ENCODE assay signal across 9 cellular contexts in genomic region chr5:177363565-177363964, GRCh38. TPM values are rescaled to one million over a fixed set of nuclear protein-coding genes. Genes with fewer than 3 reads are reported as not detected.
DNase-seq lines count a peak whose midpoint lies in the region; ATAC-seq and TF ChIP-seq lines count a peak whose summit lies in the region.
"Had no signal": no experiment of that assay in that cellular context is flagged by ENCODE, and none has a peak within 500 bp of the region (broad histone marks: within the 10 kb centered on the region; RNA-seq: fewer than 3 reads in every experiment).

No MANE protein-coding gene starts in this region.

- BruUV-seq in Panc1 (replicated peaks; lab: Mats Ljungman, UMichigan) = no TSS peak

- H3K36me3 ChIP-seq in ES-I3 (ENCODE audit: insufficient read depth, low read length) (no peaks in the 10 kb centered on the region), Panc1 (ENCODE audit: control insufficient read depth, insufficient read depth, low read length) (no peaks in the 10 kb centered on the region), esophagus squamous epithelium (no peaks in the 10 kb centered on the region), rectal smooth muscle tissue (ENCODE audit: control insufficient read depth, insufficient read depth, low read length) (peaks cover 3% of the 10 kb centered on the region)

- DNase-seq in Panc1 (ENCODE audit: low read depth, low spot score) = no peak
- DNase-seq in esophagus squamous epithelium (lab: John Stamatoyannopoulos, UW) = no peak
- DNase-seq in stimulated activated CD4-positive, alpha-beta T cell treated with anti-CD3 and anti-CD28 coated beads, Interleukin-12 subunit alpha, Interleukin-12 subunit beta, amount 100 ng/mL, for 4 hours = no peak
- DNase-seq in H4 (ENCODE audit: low spot score) = no peak
- DNase-seq in dermis blood vessel endothelial cell = no peak

- H3K4me3 ChIP-seq in Panc1 (ENCODE audit: low read depth in 2 of 2, low read length in 2 of 2) (peak overlapping the region; percentile 45 to 61), esophagus squamous epithelium (peak overlapping the region; percentile 30 to 70 (median 54)), rectal smooth muscle tissue (ENCODE audit: low read length) (peak overlapping the region; percentile 68)
- H3K4me3 ChIP-seq: lung had no signal

- POLR2A ChIA-PET in Panc1 (lab: Charles Lee) = no interaction called here

- TF ChIP-seq POLR2A in esophagus squamous epithelium (IDR thresholded peaks at IDR 0.05) = no peak

- WGBS in esophagus squamous epithelium, 2 donors = 33 to 36% methylated on average over 10 of the region's 10 CpGs

- H3K27me3 ChIP-seq in Panc1 (ENCODE audit: control insufficient read depth, insufficient read depth, low read length) (no peaks in the 10 kb centered on the region), esophagus squamous epithelium (no peaks in the 10 kb centered on the region), rectal smooth muscle tissue (ENCODE audit: control insufficient read depth, insufficient read depth, low read length) (no peaks in the 10 kb centered on the region)

- H3K9me3 ChIP-seq in ES-I3 (ENCODE audit: control insufficient read depth, insufficient read depth, low read length) (no peaks in the 10 kb centered on the region), Panc1 (ENCODE audit: control insufficient read depth, insufficient read depth, low read depth, low read length) (no peaks in the 10 kb centered on the region), esophagus squamous epithelium (no peaks in the 10 kb centered on the region)

- H3K9ac ChIP-seq in ES-I3 (ENCODE audit: low read depth, low read length) = peak overlapping the region; percentile 76; the same call in 1 of the 2 replicates
- no peak overlapping the region for H3K9ac ChIP-seq in rectal smooth muscle tissue (ENCODE audit: low read length)

- H3K27ac ChIP-seq in Panc1 (ENCODE audit: low read length) (no peak overlapping the region; the same call in 1 of the 2 replicates), esophagus squamous epithelium (peak overlapping the region in 3 of 4 donors; percentile 77 to 89 (median 80)), rectal smooth muscle tissue (ENCODE audit: low read depth, low read length) (no peak overlapping the region)

- in situ Hi-C loops in Panc1 (cut with HindIII; ENCODE audit: low pct_unique_long_range_greater_than_20kb, low sequenced_read_pairs) = no loop called here

- H3K4me1 ChIP-seq in ES-I3 (ENCODE audit: insufficient read depth, low read length) (peaks cover 28% of the 10 kb centered on the region; the same call in 1 of the 2 replicates), Panc1 (ENCODE audit: control insufficient read depth, insufficient read depth, low read length) (peaks cover 20% of the 10 kb centered on the region), esophagus squamous epithelium (peaks cover 44 to 91% (median 55%) of the 10 kb centered on the region in 3 donors), rectal smooth muscle tissue (ENCODE audit: control insufficient read depth, insufficient read depth, low read length) (peaks cover 14% of the 10 kb centered on the region)

- intact Hi-C loops in Panc1 (cut with micrococcal nuclease; ENCODE audit: unreplicated experiment) = no loop called here
- intact Hi-C loops in esophagus squamous epithelium (cut with DNase I) = no loop called here

- CTCF ChIA-PET in Panc1 (lab: Charles Lee) = no interaction called here

- no peak for TF ChIP-seq CTCF in Panc1 (IDR thresholded peaks at IDR 0.05)
- no peak for TF ChIP-seq CTCF in esophagus squamous epithelium (IDR thresholded peaks at IDR 0.05)

- ATAC-seq in Panc1 (no peak), HG03457 (IDR thresholded peaks at IDR 0.05; ENCODE audit: unreplicated experiment) (no peak)

RNA-seq across cellular contexts. Expression of gene RGS14, which starts 5.8 kb away (rescaled TPM):
- total RNA-seq in Panc1 (2021; ENCODE audit: unreplicated experiment) (13.5 TPM), esophagus squamous epithelium (10 to 100 TPM; 32.7 to 37.8 (median 34.8) TPM), dermis blood vessel endothelial cell (4.4 and 9.9 TPM in 2 replicates)
- 19.1 TPM for polyA plus RNA-seq in Panc1 (2012; ENCODE audit: insufficient read length)
- 26.2 and 28.1 TPM in 2 replicates for total RNA-seq in H4 (2014; rRNA removed; shearing (Covaris generic))

RNA-seq across cellular contexts. Expression of gene LMAN2, which starts 12.1 kb away (rescaled TPM):
- 140 TPM for total RNA-seq in Panc1 (2021; ENCODE audit: unreplicated experiment)
- 275 TPM for polyA plus RNA-seq in Panc1 (2012; ENCODE audit: insufficient read length)
- 100 to 1,000 TPM; 225 to 384 (median 257) TPM for total RNA-seq in esophagus squamous epithelium
- 745 and 800 TPM in 2 replicates for total RNA-seq in H4 (2014; rRNA removed; shearing (Covaris generic))
- 407 and 457 TPM in 2 replicates for total RNA-seq in dermis blood vessel endothelial cell

RNA-seq across cellular contexts. Expression of gene SLC34A1, which starts 20.7 kb away (rescaled TPM):
- not detected for total RNA-seq in Panc1 (2021; ENCODE audit: unreplicated experiment)
- polyA plus RNA-seq in Panc1 (2012; ENCODE audit: insufficient read length) = not detected
- under 1 TPM; 0.15 to 0.47 (median 0.25) TPM for total RNA-seq in esophagus squamous epithelium
- not detected in 2 replicates for total RNA-seq in H4 (2014; rRNA removed; shearing (Covaris generic))
- total RNA-seq in dermis blood vessel endothelial cell = not detected in 2 replicates
- total RNA-seq: lung had no signal

RNA-seq across cellular contexts. Expression of gene PFN3, which starts 36.9 kb away (rescaled TPM):
- not detected for total RNA-seq in Panc1 (2021; ENCODE audit: unreplicated experiment)
- not detected for polyA plus RNA-seq in Panc1 (2012; ENCODE audit: insufficient read length)
- 1 to 10 TPM in 1 of 4 donors, not detected in 3; 2.0 TPM for total RNA-seq in esophagus squamous epithelium
- not detected in 2 replicates for total RNA-seq in H4 (2014; rRNA removed; shearing (Covaris generic))
- not detected in 2 replicates for total RNA-seq in dermis blood vessel endothelial cell
- total RNA-seq: lung had no signal
- polyA plus RNA-seq: lung had no signal

RNA-seq across cellular contexts. Expression of gene F12, which starts 45.8 kb away (rescaled TPM):
- total RNA-seq in Panc1 (2021; ENCODE audit: unreplicated experiment) (13.4 TPM), esophagus squamous epithelium (10 to 100 TPM; 10.7 to 25.4 (median 19.6) TPM), dermis blood vessel endothelial cell (0.85 and 1.3 TPM in 2 replicates)
- polyA plus RNA-seq in Panc1 (2012; ENCODE audit: insufficient read length) = 51.9 TPM
- 5.8 and 7.3 TPM in 2 replicates for total RNA-seq in H4 (2014; rRNA removed; shearing (Covaris generic))

Comparison
In these comparisons a context has a peak if more than half of its experiments do, and no peak if none do; other contexts are left out.
1. H3K27ac ChIP-seq: peak in esophagus squamous epithelium (3 of 4); none in Panc1 (single experiment) and rectal smooth muscle tissue (single experiment).
2. Peak in every context shown above with its lines, with median percentiles within 50 percentile points of each other: H3K4me3 ChIP-seq.